ENCODE assay signal across 8 cellular contexts in genomic region chr7:33459340-33459751, GRCh38.
DNase-seq lines count a peak whose midpoint lies in the region; ATAC-seq and TF ChIP-seq lines count a peak whose summit lies in the region.

No MANE protein-coding gene starts in this region.

- no peaks in the 10 kb centered on the region for H3F3A ChIP-seq in PC-3 (ENCODE audit: low read length, unreplicated experiment)

- peak; percentile 40 for DNase-seq in D341Med (ENCODE audit: low spot score)
- peak; percentile 57 for DNase-seq in PC-3
- DNase-seq in fibroblast of peridontal ligament (ENCODE audit: extremely low read depth): peak; percentile 78
- no peak for DNase-seq in progenitor cell of endocrine pancreas (ENCODE audit: low spot score, unreplicated experiment)
- DNase-seq in HuH-7 (ENCODE audit: low spot score): no peak

- no peaks in the 10 kb centered on the region for H3K9me2 ChIP-seq in PC-3 (replicated peaks; ENCODE audit: low read length)

- no peaks in the 10 kb centered on the region for H3K79me2 ChIP-seq in PC-3 (ENCODE audit: low read length)

- ATAC-seq in HG02852 (IDR thresholded peaks at IDR 0.05; ENCODE audit: unreplicated experiment) (peak; percentile 54), PC-3 (peak; percentile 100), GM18858 (IDR thresholded peaks at IDR 0.05; ENCODE audit: unreplicated experiment) (no peak), HG02588 (IDR thresholded peaks at IDR 0.05; ENCODE audit: unreplicated experiment) (no peak)

- H3K36me3 Mint-ChIP-seq in progenitor cell of endocrine pancreas (ENCODE audit: insufficient read depth): no peaks in the 10 kb centered on the region

- no peaks in the 10 kb centered on the region for H3K9me3 Mint-ChIP-seq in progenitor cell of endocrine pancreas (ENCODE audit: low read depth)

- H3K4me1 ChIP-seq in PC-3 (ENCODE audit: insufficient read depth, low read length): no peaks in the 10 kb centered on the region

- H3K27me3 Mint-ChIP-seq in progenitor cell of endocrine pancreas: no peaks in the 10 kb centered on the region

- no peak overlapping the region for H3K4me3 Mint-ChIP-seq in progenitor cell of endocrine pancreas (ENCODE audit: low read depth)

- intact Hi-C loops in PC-3 (cut with micrococcal nuclease): loop anchor here (2.0 to 10.0 kb wide), 6 partner anchors 133 to 473 kb away; no protein-coding TSS in a partner anchor

- H3K36me3 ChIP-seq in PC-3 (ENCODE audit: low read depth, low read length): no peaks in the 10 kb centered on the region

- POLR2A ChIA-PET in PC-3 (lab: Charles Lee; ENCODE audit: unreplicated experiment): no interaction called here

- CTCF ChIA-PET in PC-3 (lab: Charles Lee): interaction anchor here (0.6 to 1.0 kb wide), 5 partner anchors 125 to 474 kb away, joined by 3 to 6 read pairs (median 3); no protein-coding TSS in a partner anchor

- peak overlapping the region; percentile 45; the same call in 1 of the 2 replicates for H2AFZ ChIP-seq in PC-3 (ENCODE audit: low read length)

- no peak overlapping the region for H3K9ac ChIP-seq in PC-3 (ENCODE audit: low read length)

- TF ChIP-seq CTCF in PC-3 (conservative IDR thresholded peaks at IDR 0.05; ENCODE audit: low read depth, low read length) (peak; percentile 79), progenitor cell of endocrine pancreas (IDR thresholded peaks at IDR 0.05; ENCODE audit: unreplicated experiment) (peak; percentile 60)

- no peaks in the 10 kb centered on the region for H3K9me3 ChIP-seq in PC-3 (ENCODE audit: low read length)

- H3K27ac ChIP-seq in PC-3 (ENCODE audit: low read length): no peak overlapping the region

- H3K4me1 Mint-ChIP-seq in progenitor cell of endocrine pancreas (ENCODE audit: low read depth): peaks cover 5% of the 10 kb centered on the region

- no TSS peak for BruUV-seq in PC-3 (replicated peaks; lab: Mats Ljungman, UMichigan)

- no peaks in the 10 kb centered on the region for H4K20me1 ChIP-seq in PC-3 (ENCODE audit: low read length)

- H3K4me2 ChIP-seq in PC-3 (ENCODE audit: low read length): peak overlapping the region; percentile 47

- H3K27me3 ChIP-seq in PC-3 (ENCODE audit: low read length): no peaks in the 10 kb centered on the region

- H3K27ac Mint-ChIP-seq in progenitor cell of endocrine pancreas: no peak overlapping the region

- H3K4me3 ChIP-seq in PC-3 (ENCODE audit: low read length): no peak overlapping the region

Comparison
In these comparisons a context has a peak if more than half of its experiments do, and no peak if none do; other contexts are left out.
1. DNase-seq: peak in D341Med (single experiment), PC-3 (single experiment) and fibroblast of peridontal ligament (single experiment); none in progenitor cell of endocrine pancreas (single experiment) and HuH-7 (single experiment).
2. ATAC-seq: peak in HG02852 (single experiment) and PC-3 (single experiment); none in GM18858 (single experiment) and HG02588 (single experiment).